2 cellular contexts compared by ENCODE assay signal in genomic region chr9:93937193-93937592, GRCh38.
TF ChIP-seq lines count a peak whose summit lies in the region.

No MANE protein-coding gene starts in this region.

TF ChIP-seq in HepG2, 621 proteins besides CTCF, POLR2A, EP300 and RAD21:
- no peak for TF ChIP-seq ZNF33B (CRISPR knock-in tag; IDR thresholded peaks at IDR 0.05)
- TF ChIP-seq ZNF670 (CRISPR knock-in tag; IDR thresholded peaks at IDR 0.05; ENCODE audit: borderline replicate concordance) = no peak
- peak; percentile 46; the same call in 1 of the 2 replicates for TF ChIP-seq USF2 (IDR thresholded peaks at IDR 0.05; ENCODE audit: low read depth, low read length)
- TF ChIP-seq USF2 (CRISPR knock-in tag; IDR thresholded peaks at IDR 0.05; ENCODE audit: borderline replicate concordance) = no peak
- peak; percentile 59; the same call in 1 of the 2 replicates for TF ChIP-seq RAD51 (IDR thresholded peaks at IDR 0.05; ENCODE audit: borderline replicate concordance)
- TF ChIP-seq PHF21A (CRISPR knock-in tag; IDR thresholded peaks at IDR 0.05) = no peak
- no peak for TF ChIP-seq PHF20 (CRISPR knock-in tag; IDR thresholded peaks at IDR 0.05)

TF ChIP-seq in K562, 482 proteins besides CTCF, POLR2A, EP300 and RAD21:
- TF ChIP-seq CBFA2T2 (conservative IDR thresholded peaks at IDR 0.05) (peak; percentile 20; the same call in 1 of the 2 replicates), TFE3 (CRISPR knock-in tag; IDR thresholded peaks at IDR 0.05) (peak; percentile 87), RAD51 (IDR thresholded peaks at IDR 0.05; ENCODE audit: borderline replicate concordance, low read depth) (peak; percentile 76), SMARCA5 (IDR thresholded peaks at IDR 0.05) (no peak), MEF2D (tag; conservative IDR thresholded peaks at IDR 0.05; ENCODE audit: low read depth) (no peak), TOE1 (IDR thresholded peaks at IDR 0.05; ENCODE audit: borderline replicate concordance) (peak; percentile 62; the same call in 1 of the 2 replicates), TOE1 (CRISPR knock-in tag; IDR thresholded peaks at IDR 0.05; ENCODE audit: borderline replicate concordance, low read depth) (no peak)
